Comparison of ENCODE assay signal across 18 cellular contexts in the genomic region with DNA sequence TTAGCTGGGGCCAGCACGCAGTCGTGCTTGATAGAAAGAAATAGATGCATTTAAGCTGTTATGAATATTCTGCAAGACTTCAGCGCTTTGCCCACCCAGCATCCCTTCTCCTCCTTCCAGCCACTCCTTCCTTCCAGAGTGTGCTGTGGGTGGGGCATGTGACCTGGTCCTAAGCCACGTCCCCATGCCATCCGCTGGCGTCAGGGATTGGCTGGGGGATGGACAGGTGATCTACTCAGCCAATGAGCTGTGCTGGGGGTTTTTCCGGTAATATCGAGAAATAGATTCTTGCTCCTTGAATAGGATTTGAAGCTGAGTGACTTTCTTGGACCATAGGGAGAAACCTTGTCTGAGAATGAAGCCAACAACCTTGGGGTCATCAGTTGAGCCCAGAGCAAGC. TPM values are rescaled to one million over a fixed set of nuclear protein-coding genes. Genes with fewer than 3 reads are reported as not detected.
A peak's percentile ranks its signal among the peaks of the same experiment; 100 is the strongest.
DNase-seq lines count a peak whose midpoint lies in the region; ATAC-seq, FAIRE-seq and TF ChIP-seq lines count a peak whose summit lies in the region.
"Had no signal": no experiment of that assay in that cellular context is flagged by ENCODE, and none has a peak within 500 bp of the region (broad histone marks: within the 10 kb centered on the region; RNA-seq: fewer than 3 reads in every experiment).

No MANE protein-coding gene starts in this region.

- H3K27ac Mint-ChIP-seq in activated CD8-positive, alpha-beta memory T cell treated with anti-CD3 and anti-CD28 coated beads, Interleukin-2, amount 10 ng/mL, durations not matched to agents 7 days and 5 days, result no peak overlapping the region
- H3K27ac Mint-ChIP-seq: B cell; CD8-positive, alpha-beta T cell had no signal

- H3K4me3 ChIP-seq in kidney (ENCODE audit: low read length in 2 of 2) (no peak overlapping the region), upper lobe of right lung (no peak overlapping the region), HAP-1 (no peak overlapping the region)

- H3K9me3 Mint-ChIP-seq in activated CD8-positive, alpha-beta memory T cell treated with anti-CD3 and anti-CD28 coated beads, Interleukin-2, amount 10 ng/mL, durations not matched to agents 7 days and 5 days (ENCODE audit: low read depth), result no peaks in the 10 kb centered on the region
- H3K9me3 Mint-ChIP-seq: CD8-positive, alpha-beta T cell had no signal

- H3K4me3 Mint-ChIP-seq in activated CD8-positive, alpha-beta memory T cell treated with anti-CD3 and anti-CD28 coated beads, Interleukin-2, amount 10 ng/mL, durations not matched to agents 7 days and 5 days, result no peak overlapping the region
- H3K4me3 Mint-ChIP-seq: B cell; CD8-positive, alpha-beta T cell had no signal

- FAIRE-seq in kidney (lab: Jason Lieb, UNC), result no peak
- FAIRE-seq: D721Med had no signal

- peaks cover 4% of the 10 kb centered on the region for H3K36me3 Mint-ChIP-seq in activated CD8-positive, alpha-beta memory T cell treated with anti-CD3 and anti-CD28 coated beads, Interleukin-2, amount 10 ng/mL, durations not matched to agents 7 days and 5 days

- peak; percentile 40 for DNase-seq in activated CD8-positive, alpha-beta memory T cell treated with anti-CD3 and anti-CD28 coated beads, Interleukin-2, amount 10 ng/mL, durations not matched to agents 7 days and 5 days
- DNase-seq in activated CD8-positive, alpha-beta memory T cell treated with anti-CD3 and anti-CD28 coated beads, Interleukin-2, amount 50 U/mL, for 4 hours, result no peak
- peak; percentile 34 for DNase-seq in kidney
- peak; percentile 49 for DNase-seq in upper lobe of right lung
- DNase-seq in activated CD4-positive, alpha-beta T cell treated with anti-CD3 and anti-CD28 coated beads, Interleukin-2, amount 50 U/mL, for 4 hours, result no peak
- DNase-seq in HAP-1 (ENCODE audit: low spot score in 2 of 2), result no peak
- DNase-seq in RKO (ENCODE audit: low spot score), result no peak
- DNase-seq: CD8-positive, alpha-beta T cell; GOT3; NCI-H1092 treated with DMSO at 0.1 percent for 48 hours; NCI-H1694; NCI-H446; NCI-H748 treated with DMSO at 0.1 percent for 48 hours; PC-3 had no signal

- no peak for ATAC-seq in activated CD8-positive, alpha-beta memory T cell treated with anti-CD3 and anti-CD28 coated beads, Interleukin-2, amount 10 ng/mL, durations not matched to agents 7 days and 5 days
- ATAC-seq in upper lobe of right lung, result no peak
- ATAC-seq: CD8-positive, alpha-beta T cell; PC-3 had no signal

- no peak for TF ChIP-seq RAD21 in Ishikawa (IDR thresholded peaks at IDR 0.05; ENCODE audit: low read depth)

- CTCF ChIA-PET in activated CD8-positive, alpha-beta memory T cell treated with anti-CD3 and anti-CD28 coated beads, Interleukin-2, amount 10 ng/mL, durations not matched to agents 7 days and 5 days (lab: Charles Lee), result interaction anchor here (1.0 to 24.7 kb wide), 9 partner anchors 9 to 676 kb away, joined by 3 to 621 read pairs (median 5); partner anchors contain the start of gene ANKRD36B

- no peak overlapping the region for H3K9ac ChIP-seq in kidney (ENCODE audit: low read length in 2 of 2)

- TF ChIP-seq CTCF in kidney (IDR thresholded peaks at IDR 0.05; ENCODE audit: borderline replicate concordance, extremely low read depth, insufficient read depth) (no peak), upper lobe of right lung (IDR thresholded peaks at IDR 0.05) (no peak)

- H3K27me3 Mint-ChIP-seq in activated CD8-positive, alpha-beta memory T cell treated with anti-CD3 and anti-CD28 coated beads, Interleukin-2, amount 10 ng/mL, durations not matched to agents 7 days and 5 days, result no peaks in the 10 kb centered on the region

- TF ChIP-seq EP300 in Ishikawa (IDR thresholded peaks at IDR 0.05; ENCODE audit: borderline replicate concordance), result no peak

- no peaks in the 10 kb centered on the region for H3K9me3 ChIP-seq in kidney (ENCODE audit: control insufficient read depth in 1 of 2, low read length in 2 of 2)
- H3K9me3 ChIP-seq in upper lobe of right lung, result no peaks in the 10 kb centered on the region
- H3K9me3 ChIP-seq in HAP-1, result no peaks in the 10 kb centered on the region

- intact Hi-C loops in kidney (cut with DNase I), result loop anchor here (10.0 kb wide), 1 partner anchor 114 kb away; no protein-coding TSS in a partner anchor
- intact Hi-C loops in upper lobe of right lung (cut with DNase I), result no loop called here

- H3K27ac ChIP-seq in kidney (ENCODE audit: low read depth in 2 of 2, low read length in 2 of 2) (no peak overlapping the region), upper lobe of right lung (no peak overlapping the region)

- H3K4me1 ChIP-seq in kidney (ENCODE audit: control insufficient read depth in 1 of 2, insufficient read depth in 1 of 2, low read depth in 1 of 2, low read length in 2 of 2), result peaks cover 2 to 6% of the 10 kb centered on the region in 2 donors
- H3K4me1 ChIP-seq in upper lobe of right lung, result no peaks in the 10 kb centered on the region
- H3K4me1 ChIP-seq in HAP-1, result peaks cover 2% of the 10 kb centered on the region

- no peaks in the 10 kb centered on the region for H3K36me3 ChIP-seq in kidney (ENCODE audit: control insufficient read depth in 1 of 2, insufficient read depth in 2 of 2, low read length in 2 of 2)
- no peaks in the 10 kb centered on the region for H3K36me3 ChIP-seq in upper lobe of right lung
- H3K36me3 ChIP-seq in HAP-1 (replicated peaks), result no peaks in the 10 kb centered on the region

- peaks cover 37% of the 10 kb centered on the region for H3K4me1 Mint-ChIP-seq in activated CD8-positive, alpha-beta memory T cell treated with anti-CD3 and anti-CD28 coated beads, Interleukin-2, amount 10 ng/mL, durations not matched to agents 7 days and 5 days

- in situ Hi-C loops in HAP-1 (cut with MboI; ENCODE audit: low sequenced_read_pairs), result loop anchor here (10.0 kb wide), 1 partner anchor 676 kb away; no protein-coding TSS in a partner anchor

- H3K27me3 ChIP-seq in upper lobe of right lung (peaks cover 15% of the 10 kb centered on the region), HAP-1 (ENCODE audit: low read depth) (no peaks in the 10 kb centered on the region)

TF ChIP-seq in Ishikawa, 13 proteins besides CTCF, POLR2A, EP300 and RAD21:
- TF ChIP-seq USF1 (IDR thresholded peaks at IDR 0.05) (peak; percentile 55; the same call in 1 of the 2 replicates), TEAD4 (IDR thresholded peaks at IDR 0.05) (no peak), CREB1 (IDR thresholded peaks at IDR 0.05; ENCODE audit: low read depth) (no peak), YY1 (IDR thresholded peaks at IDR 0.05; ENCODE audit: low read depth) (no peak), NFIC (IDR thresholded peaks at IDR 0.05) (no peak), EGR1 (IDR thresholded peaks at IDR 0.05) (no peak)
- TF ChIP-seq, protein P1, sequence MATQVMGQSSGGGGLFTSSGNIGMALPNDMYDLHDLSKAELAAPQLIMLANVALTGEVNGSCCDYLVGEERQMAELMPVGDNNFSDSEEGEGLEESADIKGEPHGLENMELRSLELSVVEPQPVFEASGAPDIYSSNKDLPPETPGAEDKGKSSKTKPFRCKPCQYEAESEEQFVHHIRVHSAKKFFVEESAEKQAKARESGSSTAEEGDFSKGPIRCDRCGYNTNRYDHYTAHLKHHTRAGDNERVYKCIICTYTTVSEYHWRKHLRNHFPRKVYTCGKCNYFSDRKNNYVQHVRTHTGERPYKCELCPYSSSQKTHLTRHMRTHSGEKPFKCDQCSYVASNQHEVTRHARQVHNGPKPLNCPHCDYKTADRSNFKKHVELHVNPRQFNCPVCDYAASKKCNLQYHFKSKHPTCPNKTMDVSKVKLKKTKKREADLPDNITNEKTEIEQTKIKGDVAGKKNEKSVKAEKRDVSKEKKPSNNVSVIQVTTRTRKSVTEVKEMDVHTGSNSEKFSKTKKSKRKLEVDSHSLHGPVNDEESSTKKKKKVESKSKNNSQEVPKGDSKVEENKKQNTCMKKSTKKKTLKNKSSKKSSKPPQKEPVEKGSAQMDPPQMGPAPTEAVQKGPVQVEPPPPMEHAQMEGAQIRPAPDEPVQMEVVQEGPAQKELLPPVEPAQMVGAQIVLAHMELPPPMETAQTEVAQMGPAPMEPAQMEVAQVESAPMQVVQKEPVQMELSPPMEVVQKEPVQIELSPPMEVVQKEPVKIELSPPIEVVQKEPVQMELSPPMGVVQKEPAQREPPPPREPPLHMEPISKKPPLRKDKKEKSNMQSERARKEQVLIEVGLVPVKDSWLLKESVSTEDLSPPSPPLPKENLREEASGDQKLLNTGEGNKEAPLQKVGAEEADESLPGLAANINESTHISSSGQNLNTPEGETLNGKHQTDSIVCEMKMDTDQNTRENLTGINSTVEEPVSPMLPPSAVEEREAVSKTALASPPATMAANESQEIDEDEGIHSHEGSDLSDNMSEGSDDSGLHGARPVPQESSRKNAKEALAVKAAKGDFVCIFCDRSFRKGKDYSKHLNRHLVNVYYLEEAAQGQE (IDR thresholded peaks at IDR 0.05; ENCODE audit: low read depth), result no peak
TF ChIP-seq in Ishikawa: peak in this region for 1.

RNA-seq across cellular contexts. Expression of gene ZAP70, which starts 4.8 kb away (rescaled TPM):
- 100 to 1,000 TPM; 286 to 338 TPM for total RNA-seq in activated CD8-positive, alpha-beta memory T cell treated with anti-CD3 and anti-CD28 coated beads, Interleukin-2, amount 10 ng/mL, durations not matched to agents 7 days and 5 days
- total RNA-seq in kidney (15.0 TPM), upper lobe of right lung (10.2 TPM)
- 0.37 TPM for polyA plus RNA-seq in kidney (ENCODE audit: insufficient read depth, low read depth, low replicate concordance)
- total RNA-seq: PC-3, SK-MEL-5 had no signal

RNA-seq across cellular contexts. Expression of gene C2orf92, which starts 39.1 kb away (rescaled TPM):
- 1 to 10 TPM; 7.3 to 8.4 TPM for total RNA-seq in activated CD8-positive, alpha-beta memory T cell treated with anti-CD3 and anti-CD28 coated beads, Interleukin-2, amount 10 ng/mL, durations not matched to agents 7 days and 5 days
- total RNA-seq in kidney (7.3 TPM), upper lobe of right lung (14.4 TPM)
- 3.3 TPM for polyA plus RNA-seq in kidney (ENCODE audit: insufficient read depth, low read depth, low replicate concordance)

RNA-seq across cellular contexts. Expression of gene ACTR1B, which starts 44.8 kb away (rescaled TPM):
- total RNA-seq in activated CD8-positive, alpha-beta memory T cell treated with anti-CD3 and anti-CD28 coated beads, Interleukin-2, amount 10 ng/mL, durations not matched to agents 7 days and 5 days, result 10 to 100 TPM; 87.4 to 94.3 TPM
- total RNA-seq in kidney, result 76.7 TPM
- polyA plus RNA-seq in kidney (ENCODE audit: insufficient read depth, low read depth, low replicate concordance), result 62.4 TPM
- 60.7 TPM for total RNA-seq in upper lobe of right lung

Comparison
In these comparisons a context has a peak if more than half of its experiments do, and no peak if none do; other contexts are left out.
1. DNase-seq: peak in activated CD8-positive, alpha-beta memory T cell treated with anti-CD3 and anti-CD28 coated beads, Interleukin-2, amount 10 ng/mL, durations not matched to agents 7 days and 5 days (single experiment), kidney (single experiment) and upper lobe of right lung (single experiment); none in activated CD8-positive, alpha-beta memory T cell treated with anti-CD3 and anti-CD28 coated beads, Interleukin-2, amount 50 U/mL, for 4 hours (single experiment), activated CD4-positive, alpha-beta T cell treated with anti-CD3 and anti-CD28 coated beads, Interleukin-2, amount 50 U/mL, for 4 hours (0 of 2), HAP-1 (0 of 2) and RKO (single experiment).
2. RNA of gene ZAP70, which starts 4.8 kb away (total RNA-seq): 286 to 338 TPM in activated CD8-positive, alpha-beta memory T cell treated with anti-CD3 and anti-CD28 coated beads, Interleukin-2, amount 10 ng/mL, durations not matched to agents 7 days and 5 days; 15.0 TPM in kidney (single experiment) and 10.2 TPM in upper lobe of right lung (single experiment); every median in the first group is over 10 times any median in the second.